ENCODE assay signal across 22 cellular contexts in genomic region chr14:104664107-104664506, GRCh38. TPM values are rescaled to one million over a fixed set of nuclear protein-coding genes. Genes with fewer than 3 reads are reported as not detected.
DNase-seq lines count a peak whose midpoint lies in the region; ATAC-seq and TF ChIP-seq lines count a peak whose summit lies in the region.
"Had no signal": no experiment of that assay in that cellular context is flagged by ENCODE, and none has a peak within 500 bp of the region (broad histone marks: within the 10 kb centered on the region; RNA-seq: fewer than 3 reads in every experiment).

No MANE protein-coding gene starts in this region.

- in situ Hi-C loops in Panc1 (cut with HindIII; ENCODE audit: low pct_unique_long_range_greater_than_20kb, low sequenced_read_pairs): no loop called here

- CTCF ChIA-PET in CD4-positive, alpha-beta T cell (lab: Charles Lee): no interaction called here
- CTCF ChIA-PET in Panc1 (lab: Charles Lee): no interaction called here

- H3K4me1 Mint-ChIP-seq in CD4-positive, alpha-beta T cell (ENCODE audit: low read depth): peaks cover 36% of the 10 kb centered on the region
- peaks cover 35% of the 10 kb centered on the region for H3K4me1 Mint-ChIP-seq in memory B cell
- H3K4me1 Mint-ChIP-seq in stimulated activated effector memory CD8-positive, alpha-beta T cell treated with anti-CD3 and anti-CD28 coated beads, Interleukin-12 subunit alpha, Interleukin-12 subunit beta, amount 100 ng/mL, for 72 hours: peaks cover 27% of the 10 kb centered on the region

- no peaks in the 10 kb centered on the region for H3K9me3 Mint-ChIP-seq in CD4-positive, alpha-beta T cell
- H3K9me3 Mint-ChIP-seq in memory B cell: no peaks in the 10 kb centered on the region
- no peaks in the 10 kb centered on the region for H3K9me3 Mint-ChIP-seq in stimulated activated effector memory CD8-positive, alpha-beta T cell treated with anti-CD3 and anti-CD28 coated beads, Interleukin-12 subunit alpha, Interleukin-12 subunit beta, amount 100 ng/mL, for 72 hours

- no peak for DNase-seq in CD4-positive, alpha-beta T cell
- DNase-seq in Panc1 (ENCODE audit: low read depth, low spot score): no peak
- DNase-seq in memory B cell (ENCODE audit: low spot score in 2 of 2): no peak
- DNase-seq in stimulated activated effector memory CD8-positive, alpha-beta T cell treated with anti-CD3 and anti-CD28 coated beads, Interleukin-12 subunit alpha, Interleukin-12 subunit beta, amount 100 ng/mL, for 72 hours (ENCODE audit: low spot score in 2 of 2): no peak
- no peak for DNase-seq in mucosa of descending colon
- DNase-seq: DMS 273 treated with DMSO at 0.1 percent for 48 hours, DND-41, NCI-H1048, NCI-H1436, NCI-H1930, NCI-H345, NCI-H526, SHP77 treated with DMSO at 0.1 percent for 48 hours had no signal

- no peaks in the 10 kb centered on the region for H3K36me3 ChIP-seq in Panc1 (ENCODE audit: control insufficient read depth, insufficient read depth, low read length)
- H3K36me3 ChIP-seq in mucosa of descending colon (ENCODE audit: low read depth): no peaks in the 10 kb centered on the region

- H3K27ac ChIP-seq in CD4-positive, alpha-beta T cell (ENCODE audit: low read depth, low read length): no peak overlapping the region
- H3K27ac ChIP-seq in Panc1 (ENCODE audit: low read length): peak overlapping the region; percentile 95
- H3K27ac ChIP-seq: C4-2B, HL-60 had no signal

- no peak overlapping the region for H3K4me3 Mint-ChIP-seq in CD4-positive, alpha-beta T cell
- H3K4me3 Mint-ChIP-seq in memory B cell: no peak overlapping the region
- H3K4me3 Mint-ChIP-seq in stimulated activated effector memory CD8-positive, alpha-beta T cell treated with anti-CD3 and anti-CD28 coated beads, Interleukin-12 subunit alpha, Interleukin-12 subunit beta, amount 100 ng/mL, for 72 hours: no peak overlapping the region
- H3K4me3 Mint-ChIP-seq: GM23338 had no signal

- H3K4me3 ChIP-seq in Panc1 (ENCODE audit: low read depth in 2 of 2, low read length in 2 of 2): no peak overlapping the region
- no peak overlapping the region for H3K4me3 ChIP-seq in mucosa of descending colon
- H3K4me3 ChIP-seq: GM23338 had no signal

- no peak for ATAC-seq in CD4-positive, alpha-beta T cell (ENCODE audit: poor library complexity)
- no peak for ATAC-seq in Panc1
- ATAC-seq in memory B cell (ENCODE audit: low read depth): no peak
- ATAC-seq in stimulated activated effector memory CD8-positive, alpha-beta T cell treated with anti-CD3 and anti-CD28 coated beads, Interleukin-12 subunit alpha, Interleukin-12 subunit beta, amount 100 ng/mL, for 72 hours: no peak
- ATAC-seq in GM19395 (IDR thresholded peaks at IDR 0.05; ENCODE audit: unreplicated experiment): no peak
- ATAC-seq in GM21423 (IDR thresholded peaks at IDR 0.05; ENCODE audit: unreplicated experiment): no peak
- no peak for ATAC-seq in mucosa of descending colon
- ATAC-seq: GM23338, HCT116, SK-N-SH treated with all-trans-retinoic acid at 6 μM for 48 hours had no signal

- H3K27ac Mint-ChIP-seq in CD4-positive, alpha-beta T cell: peak overlapping the region; percentile 37
- peak overlapping the region; percentile 90 for H3K27ac Mint-ChIP-seq in memory B cell
- peak overlapping the region; percentile 60 for H3K27ac Mint-ChIP-seq in stimulated activated effector memory CD8-positive, alpha-beta T cell treated with anti-CD3 and anti-CD28 coated beads, Interleukin-12 subunit alpha, Interleukin-12 subunit beta, amount 100 ng/mL, for 72 hours
- H3K27ac Mint-ChIP-seq: GM23338 had no signal

- peaks cover 6% of the 10 kb centered on the region for H3K27me3 Mint-ChIP-seq in CD4-positive, alpha-beta T cell
- H3K27me3 Mint-ChIP-seq in memory B cell: no peaks in the 10 kb centered on the region

- H3K36me3 Mint-ChIP-seq in CD4-positive, alpha-beta T cell (ENCODE audit: low read depth): no peaks in the 10 kb centered on the region
- H3K36me3 Mint-ChIP-seq in memory B cell: no peaks in the 10 kb centered on the region
- H3K36me3 Mint-ChIP-seq in stimulated activated effector memory CD8-positive, alpha-beta T cell treated with anti-CD3 and anti-CD28 coated beads, Interleukin-12 subunit alpha, Interleukin-12 subunit beta, amount 100 ng/mL, for 72 hours: no peaks in the 10 kb centered on the region

- no TSS peak for BruUV-seq in Panc1 (replicated peaks; lab: Mats Ljungman, UMichigan)

- POLR2A ChIA-PET in CD4-positive, alpha-beta T cell (lab: Charles Lee): interaction anchor here (0.9 to 1.6 kb wide), 2 partner anchors 15 to 31 kb away, joined by 3 to 7 read pairs; no protein-coding TSS in a partner anchor
- POLR2A ChIA-PET in Panc1 (lab: Charles Lee): no interaction called here

- H3K27me3 ChIP-seq in CD4-positive, alpha-beta T cell (ENCODE audit: control insufficient read depth, insufficient read depth, low read length): peaks cover 14% of the 10 kb centered on the region
- no peaks in the 10 kb centered on the region for H3K27me3 ChIP-seq in Panc1 (ENCODE audit: control insufficient read depth, insufficient read depth, low read length)

- intact Hi-C loops in CD4-positive, alpha-beta T cell (cut with DNase I, micrococcal nuclease): no loop called here
- intact Hi-C loops in Panc1 (cut with micrococcal nuclease; ENCODE audit: unreplicated experiment) (no loop called here), mucosa of descending colon (cut with DNase I, micrococcal nuclease) (no loop called here)

- H3K9me3 ChIP-seq in CD4-positive, alpha-beta T cell (ENCODE audit: control insufficient read depth, low read length): no peaks in the 10 kb centered on the region
- H3K9me3 ChIP-seq in Panc1 (ENCODE audit: control insufficient read depth, insufficient read depth, low read depth, low read length) (no peaks in the 10 kb centered on the region), mucosa of descending colon (no peaks in the 10 kb centered on the region)

- H3K4me1 ChIP-seq in Panc1 (ENCODE audit: control insufficient read depth, insufficient read depth, low read length): peaks cover 36% of the 10 kb centered on the region
- H3K4me1 ChIP-seq in mucosa of descending colon (ENCODE audit: low read depth): peaks cover 12% of the 10 kb centered on the region

- TF ChIP-seq CTCF in CD4-positive, alpha-beta T cell (IDR thresholded peaks at IDR 0.05): no peak
- TF ChIP-seq CTCF in Panc1 (IDR thresholded peaks at IDR 0.05) (no peak), mucosa of descending colon (IDR thresholded peaks at IDR 0.05) (no peak)

RNA-seq across cellular contexts. Expression of gene INF2, which starts 25.3 kb away (rescaled TPM):
- total RNA-seq in CD4-positive, alpha-beta T cell: 10 to 100 TPM; 74.9 to 76.9 TPM
- total RNA-seq in Panc1 (2021; ENCODE audit: unreplicated experiment): 195 TPM
- 179 TPM for polyA plus RNA-seq in Panc1 (2012; ENCODE audit: insufficient read length)
- 100 to 1,000 TPM; 132 to 216 (median 176) TPM for total RNA-seq in mucosa of descending colon

RNA-seq across cellular contexts. Expression of gene TMEM179, which starts 59.5 kb away (rescaled TPM):
- total RNA-seq in CD4-positive, alpha-beta T cell: not detected
- total RNA-seq in Panc1 (2021; ENCODE audit: unreplicated experiment): 3.4 TPM
- polyA plus RNA-seq in Panc1 (2012; ENCODE audit: insufficient read length): 1.8 TPM
- 1 to 10 TPM in 1 of 3 donors, under 1 TPM in 2; 0.64 to 8.4 (median 0.82) TPM for total RNA-seq in mucosa of descending colon
- total RNA-seq: G401, MCF 10A had no signal

RNA-seq across cellular contexts. Expression of gene ADSS1, which starts 59.9 kb away (rescaled TPM):
- 1 to 10 TPM; 2.0 to 2.7 TPM for total RNA-seq in CD4-positive, alpha-beta T cell
- total RNA-seq in Panc1 (2021; ENCODE audit: unreplicated experiment) (9.4 TPM), mucosa of descending colon (1 to 10 TPM; 2.0 to 6.0 (median 4.2) TPM)
- polyA plus RNA-seq in Panc1 (2012; ENCODE audit: insufficient read length): 15.6 TPM

Comparison
In these comparisons a context has a peak if more than half of its experiments do, and no peak if none do; other contexts are left out.
1. H3K27ac Mint-ChIP-seq: peak in every context shown above with its lines; median percentile 90 in memory B cell; 60 in stimulated activated effector memory CD8-positive, alpha-beta T cell treated with anti-CD3 and anti-CD28 coated beads, Interleukin-12 subunit alpha, Interleukin-12 subunit beta, amount 100 ng/mL, for 72 hours; 37 in CD4-positive, alpha-beta T cell.